ENCODE assay signal across 22 cellular contexts in genomic region chr3:42549131-42549530, GRCh38.
"Had no signal": no experiment of that assay in that cellular context is flagged by ENCODE, and none has a peak within 500 bp of the region (broad histone marks: within the 10 kb centered on the region; RNA-seq: fewer than 3 reads in every experiment).

No MANE protein-coding gene starts in this region.

- H3K27ac Mint-ChIP-seq: nephron had no signal

- H3K4me2 ChIP-seq: hepatocyte had no signal

- H3K9ac ChIP-seq: parathyroid adenoma had no signal

- ATAC-seq: left cardiac atrium, left ventricle myocardium superior, psoas muscle, right lobe of liver had no signal

- H3K4me3 Mint-ChIP-seq: nephron had no signal

- DNase-seq: dorsolateral prefrontal cortex; effector CD8-positive, alpha-beta T cell; foreskin melanocyte; kidney; left cardiac atrium; left ventricle myocardium superior; mesenchymal stem cell; midbrain; psoas muscle; retina; right lobe of liver; spleen; stimulated activated CD4-positive, alpha-beta T cell treated with anti-CD3 and anti-CD28 coated beads, Interleukin-15, amount 100 ng/mL, for 24 hours; stimulated activated CD4-positive, alpha-beta T cell treated with anti-CD3 and anti-CD28 coated beads, Interleukin-1b, Interleukin-23, amount 100 ng/mL, for 48 hours; stimulated activated CD4-positive, alpha-beta T cell treated with anti-CD3 and anti-CD28 coated beads, Interleukin-4, amount 100 ng/mL, for 24 hours; stimulated activated naive CD4-positive, alpha-beta T cell treated with Interleukin-2 at 50 U/mL for 16 hours; trophoblast cell had no signal

- H3K79me2 ChIP-seq: hepatocyte, parathyroid adenoma had no signal

- H2AFZ ChIP-seq: hepatocyte, parathyroid adenoma had no signal

- H3K4me1 Mint-ChIP-seq: nephron had no signal

- H3K27ac ChIP-seq: coronary artery, hepatocyte, parathyroid adenoma, psoas muscle, right lobe of liver, spleen had no signal

- H3K4me1 ChIP-seq: parathyroid adenoma, psoas muscle had no signal

- H3K27me3 ChIP-seq: dorsolateral prefrontal cortex, hepatocyte, right lobe of liver, spleen had no signal

- H3K9me3 ChIP-seq: psoas muscle, right lobe of liver, spleen had no signal

- FAIRE-seq: kidney had no signal

- H3K4me3 ChIP-seq: coronary artery, dorsolateral prefrontal cortex, hepatocyte, lung, psoas muscle, right lobe of liver, spleen had no signal

- H3K9me3 Mint-ChIP-seq: nephron had no signal
